ENCODE assay signal across 8 cellular contexts in genomic region chr5:34656001-34656699, GRCh38. TPM values are rescaled to one million over a fixed set of nuclear protein-coding genes. Genes with fewer than 3 reads are reported as not detected.
DNase-seq lines count a peak whose midpoint lies in the region; ATAC-seq and TF ChIP-seq lines count a peak whose summit lies in the region.

RAI14 (plus strand) TSS chr5:34656328; CDS start chr5:34686920, 30,592 bp downstream.

- no peaks in the 10 kb centered on the region for H3K9me3 Mint-ChIP-seq in activated naive CD8-positive, alpha-beta T cell treated with anti-CD3 and anti-CD28 coated beads, Interleukin-2, amount 50 U/mL, for 24 hours
- no peaks in the 10 kb centered on the region for H3K9me3 Mint-ChIP-seq in nephron

- no peaks in the 10 kb centered on the region for H3K4me1 ChIP-seq in urinary bladder (ENCODE audit: insufficient read depth)

- H3K4me3 ChIP-seq in AG04449 (ENCODE audit: low read depth, low read length) (peak within 1 kb of the TSS; percentile 85), urinary bladder (ENCODE audit: low read depth, low read length) (peak within 1 kb of the TSS; percentile 85)

- H3K27me3 Mint-ChIP-seq in activated naive CD8-positive, alpha-beta T cell treated with anti-CD3 and anti-CD28 coated beads, Interleukin-2, amount 50 U/mL, for 24 hours: peaks cover 61% of the 10 kb centered on the region
- H3K27me3 Mint-ChIP-seq in nephron (ENCODE audit: low read depth): no peaks in the 10 kb centered on the region

- H3K27ac ChIP-seq in urinary bladder (ENCODE audit: low read depth): peak within 1 kb of the TSS; percentile 91

- H3K4me3 Mint-ChIP-seq in activated naive CD8-positive, alpha-beta T cell treated with anti-CD3 and anti-CD28 coated beads, Interleukin-2, amount 50 U/mL, for 24 hours: peak within 1 kb of the TSS; percentile 78
- H3K4me3 Mint-ChIP-seq in nephron: peak within 1 kb of the TSS; percentile 89 to 95 (median 94)

- WGBS in urinary bladder: under 1% methylated on average over 79 of the region's 79 CpGs

- no peak for TF ChIP-seq CTCF in AG04449 (IDR thresholded peaks at IDR 0.05; ENCODE audit: insufficient read depth, low read length, missing control alignments)
- no peak for TF ChIP-seq CTCF in GM20000 (IDR thresholded peaks at IDR 0.05; ENCODE audit: extremely low read depth, missing control alignments)
- TF ChIP-seq CTCF in nephron (IDR thresholded peaks at IDR 0.05; ENCODE audit: unreplicated experiment in 3 of 3): no peak

- peak within 1 kb of the TSS; percentile 44 for H3K27ac Mint-ChIP-seq in activated naive CD8-positive, alpha-beta T cell treated with anti-CD3 and anti-CD28 coated beads, Interleukin-2, amount 50 U/mL, for 24 hours
- H3K27ac Mint-ChIP-seq in nephron: peak within 1 kb of the TSS; percentile 91 to 98 (median 98)

- ATAC-seq in activated naive CD8-positive, alpha-beta T cell treated with anti-CD3 and anti-CD28 coated beads, Interleukin-2, amount 50 U/mL, for 24 hours: peak; percentile 17
- ATAC-seq in GM21390 (IDR thresholded peaks at IDR 0.05; ENCODE audit: unreplicated experiment): no peak

- DNase-seq in AG04449 (ENCODE audit: low read depth, low spot score) (no peak), GM20000 (ENCODE audit: low spot score) (peak; percentile 45), NCI-H82 treated with DMSO at 0.1 percent for 48 hours (lab: John Stamatoyannopoulos, UW; ENCODE audit: unreplicated experiment) (peak; percentile 8), globus pallidus (ENCODE audit: low spot score) (peak; percentile 77)
- DNase-seq in activated naive CD8-positive, alpha-beta T cell treated with anti-CD3 and anti-CD28 coated beads, Interleukin-2, amount 50 U/mL, for 24 hours: peak; percentile 22

- POLR2A ChIA-PET in AG04449 (lab: Yijun Ruan, JAX): interaction anchor here (0.7 to 1.9 kb wide), 8 partner anchors 11 to 165 kb away, joined by 3 to 9 read pairs (median 4); no protein-coding TSS in a partner anchor

- CTCF ChIA-PET in AG04449 (lab: Yijun Ruan, JAX): interaction anchor here (1.4 to 5.1 kb wide), 5 partner anchors 16 to 242 kb away, joined by 3 to 21 read pairs (median 4); no protein-coding TSS in a partner anchor

- H3K4me1 Mint-ChIP-seq in activated naive CD8-positive, alpha-beta T cell treated with anti-CD3 and anti-CD28 coated beads, Interleukin-2, amount 50 U/mL, for 24 hours: peaks cover 18% of the 10 kb centered on the region
- peaks cover 33% of the 10 kb centered on the region for H3K4me1 Mint-ChIP-seq in nephron

- H3K36me3 Mint-ChIP-seq in activated naive CD8-positive, alpha-beta T cell treated with anti-CD3 and anti-CD28 coated beads, Interleukin-2, amount 50 U/mL, for 24 hours (ENCODE audit: low read depth): no peaks in the 10 kb centered on the region
- H3K36me3 Mint-ChIP-seq in nephron (ENCODE audit: low read depth): peaks cover 5% of the 10 kb centered on the region

- H3K36me3 ChIP-seq in urinary bladder (ENCODE audit: insufficient read depth): no peaks in the 10 kb centered on the region

RNA-seq across cellular contexts. Expression of gene RAI14, which starts in this region (rescaled TPM):
- 83.9 TPM for total RNA-seq in urinary bladder
- 25.6 TPM for polyA plus RNA-seq in urinary bladder
